Comparison of ENCODE assay signal across 26 cellular contexts in genomic region chr2:130335226-130335625, GRCh38.
"Had no signal": no experiment of that assay in that cellular context is flagged by ENCODE, and none has a peak within 500 bp of the region (broad histone marks: within the 10 kb centered on the region; RNA-seq: fewer than 3 reads in every experiment).

No MANE protein-coding gene starts in this region.

- H3K36me3 ChIP-seq: colonic mucosa had no signal

- H3K4me3 ChIP-seq: colonic mucosa, esophagus squamous epithelium, gastrocnemius medialis, heart right ventricle, left lung, lower lobe of right lung, mucosa of descending colon had no signal

- H3K9me3 ChIP-seq: colonic mucosa, esophagus squamous epithelium, gastrocnemius medialis, heart right ventricle, left lung, lower lobe of right lung, mucosa of descending colon had no signal

- H3K4me3 Mint-ChIP-seq: dendritic cell treated with granulocyte-macrophage colony-stimulating factor and Interleukin-4, amounts not matched to agents 40 ng/mL and 50 ng/mL, for 4 days; effector memory CD8-positive, alpha-beta T cell; endodermal cell; mesothelial cell of epicardium had no signal

- FAIRE-seq: endometrium, islet of Langerhans, keratinocyte had no signal

- DNase-seq: colonic mucosa; cortex of kidney; effector CD8-positive, alpha-beta T cell; effector memory CD8-positive, alpha-beta T cell; endodermal cell; erythroblast; esophagus squamous epithelium; foreskin fibroblast; foreskin melanocyte; gastrocnemius medialis; glutamatergic neuron; heart right ventricle; hippocampal formation; left cardiac atrium; left lung; left ventricle myocardium superior; lower lobe of right lung; mesenchymal stem cell; mucosa of descending colon had no signal

- ATAC-seq: effector memory CD8-positive, alpha-beta T cell; esophagus mucosa; gastrocnemius medialis; heart right ventricle; left cardiac atrium; left lung; left ventricle myocardium superior; lower lobe of right lung; mucosa of descending colon had no signal

- H3K9me3 Mint-ChIP-seq: dendritic cell treated with granulocyte-macrophage colony-stimulating factor and Interleukin-4, amounts not matched to agents 40 ng/mL and 50 ng/mL, for 4 days; effector memory CD8-positive, alpha-beta T cell; endodermal cell had no signal

- H3K4me1 ChIP-seq: colonic mucosa, gastrocnemius medialis had no signal

- H3K27ac ChIP-seq: colonic mucosa, epithelial cell of prostate, esophagus squamous epithelium, gastrocnemius medialis, heart right ventricle, left lung, lower lobe of right lung had no signal

- H3K27ac Mint-ChIP-seq: dendritic cell treated with granulocyte-macrophage colony-stimulating factor and Interleukin-4, amounts not matched to agents 40 ng/mL and 50 ng/mL, for 4 days; endodermal cell; mesothelial cell of epicardium had no signal
